10 cellular contexts compared by ENCODE assay signal in genomic region chr2:121944072-121944829, GRCh38.
DNase-seq lines count a peak whose midpoint lies in the region; ATAC-seq and TF ChIP-seq lines count a peak whose summit lies in the region.
"Had no signal": no experiment of that assay in that cellular context is flagged by ENCODE, and none has a peak within 500 bp of the region (broad histone marks: within the 10 kb centered on the region; RNA-seq: fewer than 3 reads in every experiment).

No MANE protein-coding gene starts in this region.

- no peaks in the 10 kb centered on the region for H3K79me2 ChIP-seq in PC-3 (ENCODE audit: low read length)

- ATAC-seq in PC-3 (no peak), GM21367 (IDR thresholded peaks at IDR 0.05; ENCODE audit: unreplicated experiment) (no peak), HG02938 (IDR thresholded peaks at IDR 0.05; ENCODE audit: unreplicated experiment) (no peak)

- H3K27me3 ChIP-seq in PC-3 (ENCODE audit: low read length) = peaks cover 8% of the 10 kb centered on the region; the same call in 1 of the 2 replicates

- H2AFZ ChIP-seq in PC-3 (ENCODE audit: low read length) = no peak overlapping the region

- DNase-seq in GM04504 (ENCODE audit: low read depth) = peak; percentile 81
- peak; percentile 85 for DNase-seq in PC-3
- peak; percentile 93 for DNase-seq in fibroblast of mammary gland (ENCODE audit: low read depth)
- DNase-seq in pons (ENCODE audit: low spot score) = peak; percentile 7
- no peak for DNase-seq in activated CD4-positive, CD25-positive, alpha-beta regulatory T cell treated with anti-CD3 and anti-CD28 coated beads, Interleukin-2, amount 50 U/mL, for 72 hours
- no peak for DNase-seq in NK-92 (lab: John Stamatoyannopoulos, UW; ENCODE audit: unreplicated experiment)
- DNase-seq: naive B cell had no signal

- POLR2A ChIA-PET in PC-3 (lab: Charles Lee; ENCODE audit: unreplicated experiment) = no interaction called here

- no peaks in the 10 kb centered on the region for H3K9me3 ChIP-seq in PC-3 (ENCODE audit: low read length)
- H3K9me3 ChIP-seq: SJSA1 had no signal

- CTCF ChIA-PET in PC-3 (lab: Charles Lee) = no interaction called here

- H3K36me3 ChIP-seq in PC-3 (ENCODE audit: low read depth, low read length) = no peaks in the 10 kb centered on the region
- H3K36me3 ChIP-seq: SJSA1 had no signal

- BruUV-seq in PC-3 (replicated peaks; lab: Mats Ljungman, UMichigan) = no TSS peak

- no peak overlapping the region for H3K4me3 ChIP-seq in PC-3 (ENCODE audit: low read length)
- H3K4me3 ChIP-seq in fibroblast of mammary gland (ENCODE audit: control insufficient read depth, low read depth, low read length) = no peak overlapping the region
- H3K4me3 ChIP-seq: SJSA1 had no signal

- no peaks in the 10 kb centered on the region for H4K20me1 ChIP-seq in PC-3 (ENCODE audit: low read length)

- no peak overlapping the region for H3K9ac ChIP-seq in PC-3 (ENCODE audit: low read length)

- no peaks in the 10 kb centered on the region for H3K9me2 ChIP-seq in PC-3 (replicated peaks; ENCODE audit: low read length)

- TF ChIP-seq CTCF in PC-3 (conservative IDR thresholded peaks at IDR 0.05; ENCODE audit: low read depth, low read length) = no peak
- no peak for TF ChIP-seq CTCF in fibroblast of mammary gland (conservative IDR thresholded peaks at IDR 0.05; ENCODE audit: control insufficient read depth, insufficient read depth, low read depth, low read length)

- no peak overlapping the region for H3K27ac ChIP-seq in PC-3 (ENCODE audit: low read length)
- H3K27ac ChIP-seq: SJSA1 had no signal

- intact Hi-C loops in PC-3 (cut with micrococcal nuclease) = no loop called here

- H3F3A ChIP-seq in PC-3 (ENCODE audit: low read length, unreplicated experiment) = no peaks in the 10 kb centered on the region

- peaks cover 11% of the 10 kb centered on the region; the same call in 1 of the 2 replicates for H3K4me1 ChIP-seq in PC-3 (ENCODE audit: insufficient read depth, low read length)
- H3K4me1 ChIP-seq: SJSA1 had no signal

- H3K4me2 ChIP-seq in PC-3 (ENCODE audit: low read length) = no peak overlapping the region

Comparison
In these comparisons a context has a peak if more than half of its experiments do, and no peak if none do; other contexts are left out.
1. DNase-seq: peak in GM04504 (single experiment), PC-3 (single experiment), fibroblast of mammary gland (single experiment) and pons (single experiment); none in activated CD4-positive, CD25-positive, alpha-beta regulatory T cell treated with anti-CD3 and anti-CD28 coated beads, Interleukin-2, amount 50 U/mL, for 72 hours (single experiment) and NK-92 (single experiment).